ENCODE assay signal across 9 cellular contexts in the genomic region with DNA sequence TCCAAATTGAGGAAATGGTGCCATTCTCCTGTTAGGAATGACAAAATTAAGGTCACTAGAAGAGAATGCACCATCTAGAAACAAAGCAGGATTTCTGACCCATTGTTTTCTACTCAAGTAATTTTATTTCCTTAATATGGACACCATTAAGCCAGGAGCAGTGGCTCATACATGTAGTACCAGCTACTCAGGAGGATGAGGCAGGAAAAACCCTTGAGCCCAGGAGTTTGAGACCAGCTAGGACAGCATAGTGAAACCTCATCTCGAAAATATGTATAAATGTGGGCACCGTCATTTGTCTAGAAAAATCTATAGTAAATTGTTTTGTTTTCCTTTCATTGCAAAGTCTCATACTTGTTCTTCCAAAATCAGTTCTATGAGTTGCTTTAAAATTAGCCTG. TPM values are rescaled to one million over a fixed set of nuclear protein-coding genes. Genes with fewer than 3 reads are reported as not detected.
DNase-seq lines count a peak whose midpoint lies in the region; TF ChIP-seq lines count a peak whose summit lies in the region.
"Had no signal": no experiment of that assay in that cellular context is flagged by ENCODE, and none has a peak within 500 bp of the region (broad histone marks: within the 10 kb centered on the region; RNA-seq: fewer than 3 reads in every experiment).

No MANE protein-coding gene starts in this region.

- TF ChIP-seq CTCF in GM06990 (IDR thresholded peaks at IDR 0.05; ENCODE audit: insufficient read depth, low read length, poor library complexity, severe bottlenecking) (no peak), coronary artery (IDR thresholded peaks at IDR 0.05) (no peak)

- no peaks in the 10 kb centered on the region for H3K9me3 Mint-ChIP-seq in IgD-negative memory B cell

- no peaks in the 10 kb centered on the region for H3K36me3 Mint-ChIP-seq in IgD-negative memory B cell

- peak overlapping the region; percentile 87 to 97 (median 91) for H3K4me3 Mint-ChIP-seq in IgD-negative memory B cell

- H3K27ac ChIP-seq in coronary artery (peak overlapping the region; percentile 88 to 92), skin epidermis (peak overlapping the region in 15 of 21 experiments; percentile 11 to 78 (median 31))
- H3K27ac ChIP-seq: SJCRH30 had no signal

- H3K36me3 ChIP-seq in GM06990 (ENCODE audit: control insufficient read depth, insufficient read depth, low read length) = no peaks in the 10 kb centered on the region
- H3K36me3 ChIP-seq: SJCRH30 had no signal

- no peaks in the 10 kb centered on the region for H3K27me3 ChIP-seq in GM06990 (replicated peaks; ENCODE audit: control insufficient read depth, insufficient read depth, low read length)
- H3K27me3 ChIP-seq: SJCRH30 had no signal

- H3K4me1 Mint-ChIP-seq in IgD-negative memory B cell = peaks cover 15 to 20% (median 19%) of the 10 kb centered on the region in 3 donors

- DNase-seq in GM06990 (ENCODE audit: extremely low read depth, insufficient read length) (no peak), coronary artery (ENCODE audit: low spot score) (no peak), NCI-H2029 treated with DMSO at 0.1 percent for 48 hours (lab: John Stamatoyannopoulos, UW) (no peak), NCI-H524 treated with DMSO at 0.1 percent for 48 hours (lab: John Stamatoyannopoulos, UW) (no peak), NCI-H526 treated with DMSO at 0.1 percent for 48 hours (lab: John Stamatoyannopoulos, UW) (no peak)
- DNase-seq: NCI-H1417 treated with DMSO at 0.1 percent for 48 hours, SJCRH30 had no signal

- peak overlapping the region; percentile 53 for H3K4me3 ChIP-seq in GM06990 (replicated peaks; ENCODE audit: low read depth, low read length)
- peak overlapping the region; percentile 61 for H3K4me3 ChIP-seq in coronary artery
- H3K4me3 ChIP-seq in skin epidermis = peak overlapping the region in 1 of 7 experiments; percentile 23
- H3K4me3 ChIP-seq: SJCRH30 had no signal

- no peaks in the 10 kb centered on the region for H3K27me3 Mint-ChIP-seq in IgD-negative memory B cell

- peak overlapping the region; percentile 93 to 98 (median 97) for H3K27ac Mint-ChIP-seq in IgD-negative memory B cell

RNA-seq across cellular contexts. Expression of gene AP1G1, which starts 9.1 kb away (rescaled TPM):
- 13.7 TPM for polyA plus RNA-seq in IgD-negative memory B cell

RNA-seq across cellular contexts. Expression of gene ATXN1L, which starts 28.1 kb away (rescaled TPM):
- polyA plus RNA-seq in IgD-negative memory B cell = 5.4 TPM
